19 cellular contexts compared by ENCODE assay signal in genomic region chr4:67291639-67292038, GRCh38.
"Had no signal": no experiment of that assay in that cellular context is flagged by ENCODE, and none has a peak within 500 bp of the region (broad histone marks: within the 10 kb centered on the region; RNA-seq: fewer than 3 reads in every experiment).

No MANE protein-coding gene starts in this region.

- H3K36me3 ChIP-seq: breast epithelium, heart left ventricle, left lung, thyroid gland had no signal

- H3K27me3 ChIP-seq: breast epithelium, heart left ventricle, left lung, thyroid gland had no signal

- H3K4me1 ChIP-seq: breast epithelium, left lung, thyroid gland had no signal

- H3K27ac ChIP-seq: breast epithelium, coronary artery, heart left ventricle, left lung, thyroid gland had no signal

- DNase-seq: activated CD4-positive, alpha-beta T cell treated with anti-CD3 and anti-CD28 coated beads, Interleukin-2, amount 10 ng/mL, durations not matched to agents 7 days and 5 days; activated CD8-positive, alpha-beta memory T cell treated with anti-CD3 and anti-CD28 coated beads, Interleukin-2, amount 50 U/mL, for 4 hours; activated effector memory CD4-positive, alpha-beta T cell treated with Interleukin-2 at 50 U/mL for 16 hours; activated naive CD4-positive, alpha-beta T cell treated with anti-CD3 and anti-CD28 coated beads, Interleukin-2, amount 50 U/mL, for 16 hours; activated T-cell treated with anti-CD3 and anti-CD28 coated beads, Interleukin-2, amount 50 U/mL, for 48 hours; aorta; heart left ventricle; kidney; left lung; midbrain; stimulated activated CD4-positive, alpha-beta T cell treated with anti-CD3 and anti-CD28 coated beads, Interleukin-2, amount 100 ng/mL, for 24 hours; stimulated activated naive CD4-positive, alpha-beta T cell treated with Interleukin-2 at 50 U/mL for 16 hours; T-helper 9 cell; thyroid gland had no signal

- H3K4me3 ChIP-seq: breast epithelium, coronary artery, heart left ventricle, left lung, thyroid gland had no signal

- H3K9me3 ChIP-seq: breast epithelium, left lung, thyroid gland had no signal

- FAIRE-seq: endometrium, frontal cortex, kidney had no signal

- ATAC-seq: activated CD4-positive, CD25-positive, alpha-beta regulatory T cell treated with anti-CD3 and anti-CD28 coated beads, Interleukin-2, amount 50 U/mL, for 24 hours; heart left ventricle; left lung had no signal
